28 cellular contexts compared by ENCODE assay signal in genomic region chr1:234040446-234041317, GRCh38.
"Had no signal": no experiment of that assay in that cellular context is flagged by ENCODE, and none has a peak within 500 bp of the region (broad histone marks: within the 10 kb centered on the region; RNA-seq: fewer than 3 reads in every experiment).

No MANE protein-coding gene starts in this region.

- H3K4me1 Mint-ChIP-seq: activated B cell treated with CpG ODN at 0.5 μM for 24 hours; activated CD4-positive, alpha-beta T cell treated with anti-CD3 and anti-CD28 coated beads for 36 hours; activated naive CD8-positive, alpha-beta T cell treated with anti-CD3 and anti-CD28 coated beads for 36 hours; brain; mesothelial cell of epicardium; naive B cell had no signal

- H3K36me3 Mint-ChIP-seq: activated naive CD8-positive, alpha-beta T cell treated with anti-CD3 and anti-CD28 coated beads for 36 hours; brain; mesothelial cell of epicardium; naive B cell had no signal

- H3K9me3 ChIP-seq: adrenal gland, ascending aorta, suprapubic skin, tibial artery had no signal

- DNase-seq: activated B cell treated with CpG ODN at 0.5 μM for 24 hours; activated CD4-positive, alpha-beta T cell treated with anti-CD3 and anti-CD28 coated beads for 36 hours; activated CD4-positive, alpha-beta T cell treated with anti-CD3 and anti-CD28 coated beads, Interleukin-2, amount 50 U/mL, for 48 hours; activated CD8-positive, alpha-beta memory T cell treated with anti-CD3 and anti-CD28 coated beads, Interleukin-2, amount 50 U/mL, for 4 hours; activated effector memory CD4-positive, alpha-beta T cell treated with anti-CD3 and anti-CD28 coated beads, Interleukin-2, amount 50 U/mL, for 16 hours; activated naive CD4-positive, alpha-beta T cell treated with anti-CD3 and anti-CD28 coated beads for 36 hours; activated naive CD8-positive, alpha-beta T cell treated with anti-CD3 and anti-CD28 coated beads for 36 hours; activated T-cell treated with anti-CD3 and anti-CD28 coated beads, Interleukin-2, amount 50 U/mL, for 1 hour; adrenal gland; caudate nucleus; cortex of kidney; effector memory CD8-positive, alpha-beta T cell; foreskin fibroblast; left colon; naive B cell; nucleus accumbens; right cardiac atrium; spleen; stimulated activated naive CD4-positive, alpha-beta T cell; T-helper 1 cell; tibial artery had no signal

- H3K36me3 ChIP-seq: adrenal gland, ascending aorta, spleen, suprapubic skin, tibial artery had no signal

- H3K27ac ChIP-seq: adrenal gland, ascending aorta, spleen, suprapubic skin, tibial artery had no signal

- H3K4me3 Mint-ChIP-seq: activated B cell treated with CpG ODN at 0.5 μM for 24 hours; activated CD4-positive, alpha-beta T cell treated with anti-CD3 and anti-CD28 coated beads for 36 hours; activated naive CD4-positive, alpha-beta T cell treated with anti-CD3 and anti-CD28 coated beads for 36 hours; activated naive CD8-positive, alpha-beta T cell treated with anti-CD3 and anti-CD28 coated beads for 36 hours; activated T-helper 1 cell treated with anti-CD3 and anti-CD28 coated beads, Interleukin-12 subunit alpha, Interleukin-12 subunit beta, Interleukin-2, Interleukin-4 antibody, amounts not matched to agents 30 ng/mL and 10 ng/mL and 1 ng/mL, durations not matched to agents 14 hours and 24 hours and 36 hours; brain; effector memory CD8-positive, alpha-beta T cell; mesothelial cell of epicardium; naive B cell; T-helper 2 cell treated with Interferon-gamma antibody and Interleukin-4, amounts not matched to agents 5 μg/mL and 100 μg/mL, for 36 hours had no signal

- H3K4me3 ChIP-seq: adrenal gland, ascending aorta, spleen, suprapubic skin, tibial artery had no signal

- ATAC-seq: activated CD4-positive, alpha-beta T cell treated with anti-CD3 and anti-CD28 coated beads for 36 hours; effector memory CD8-positive, alpha-beta T cell; esophagus mucosa; left colon; right cardiac atrium had no signal

- H3K4me1 ChIP-seq: adrenal gland, ascending aorta, spleen, suprapubic skin, tibial artery had no signal

- H3K9me3 Mint-ChIP-seq: activated T-helper 1 cell treated with anti-CD3 and anti-CD28 coated beads, Interleukin-12 subunit alpha, Interleukin-12 subunit beta, Interleukin-2, Interleukin-4 antibody, amounts not matched to agents 30 ng/mL and 10 ng/mL and 1 ng/mL, durations not matched to agents 14 hours and 24 hours and 36 hours; effector memory CD8-positive, alpha-beta T cell; T-helper 2 cell treated with Interferon-gamma antibody and Interleukin-4, amounts not matched to agents 5 μg/mL and 100 μg/mL, for 36 hours had no signal

- H3K27ac Mint-ChIP-seq: activated B cell treated with CpG ODN at 0.5 μM for 24 hours; activated CD4-positive, alpha-beta T cell treated with anti-CD3 and anti-CD28 coated beads for 36 hours; activated naive CD4-positive, alpha-beta T cell treated with anti-CD3 and anti-CD28 coated beads for 36 hours; activated naive CD8-positive, alpha-beta T cell treated with anti-CD3 and anti-CD28 coated beads for 36 hours; activated T-helper 1 cell treated with anti-CD3 and anti-CD28 coated beads, Interleukin-12 subunit alpha, Interleukin-12 subunit beta, Interleukin-2, Interleukin-4 antibody, amounts not matched to agents 30 ng/mL and 10 ng/mL and 1 ng/mL, durations not matched to agents 14 hours and 24 hours and 36 hours; brain; effector memory CD8-positive, alpha-beta T cell; mesothelial cell of epicardium; naive B cell; T-helper 2 cell treated with Interferon-gamma antibody and Interleukin-4, amounts not matched to agents 5 μg/mL and 100 μg/mL, for 36 hours had no signal

- H3K27me3 ChIP-seq: adrenal gland, ascending aorta, tibial artery had no signal
